ENCODE assay signal across 14 cellular contexts in genomic region chr22:37082251-37082650, GRCh38. TPM values are rescaled to one million over a fixed set of nuclear protein-coding genes. Genes with fewer than 3 reads are reported as not detected.
DNase-seq lines count a peak whose midpoint lies in the region; ATAC-seq lines count a peak whose summit lies in the region.
"Had no signal": no experiment of that assay in that cellular context is flagged by ENCODE, and none has a peak within 500 bp of the region (broad histone marks: within the 10 kb centered on the region; RNA-seq: fewer than 3 reads in every experiment).

No MANE protein-coding gene starts in this region.

- H3K9me3 Mint-ChIP-seq in activated CD4-positive, alpha-beta T cell treated with anti-CD3 and anti-CD28 coated beads, Interleukin-2, amount 10 ng/mL, durations not matched to agents 7 days and 5 days = no peaks in the 10 kb centered on the region
- no peaks in the 10 kb centered on the region for H3K9me3 Mint-ChIP-seq in activated naive CD8-positive, alpha-beta T cell treated with anti-CD3 and anti-CD28 coated beads, Interleukin-2, amount 50 U/mL, for 24 hours

- intact Hi-C loops in left ventricle myocardium superior (cut with micrococcal nuclease) = no loop called here

- no peaks in the 10 kb centered on the region for H3K27me3 Mint-ChIP-seq in activated CD4-positive, alpha-beta T cell treated with anti-CD3 and anti-CD28 coated beads, Interleukin-2, amount 10 ng/mL, durations not matched to agents 7 days and 5 days
- no peaks in the 10 kb centered on the region for H3K27me3 Mint-ChIP-seq in activated naive CD8-positive, alpha-beta T cell treated with anti-CD3 and anti-CD28 coated beads, Interleukin-2, amount 50 U/mL, for 24 hours

- POLR2A ChIA-PET in activated CD4-positive, alpha-beta T cell treated with anti-CD3 and anti-CD28 coated beads, Interleukin-2, amount 10 ng/mL, durations not matched to agents 7 days and 5 days (lab: Charles Lee) = no interaction called here

- H3K4me1 Mint-ChIP-seq in activated CD4-positive, alpha-beta T cell treated with anti-CD3 and anti-CD28 coated beads, Interleukin-2, amount 10 ng/mL, durations not matched to agents 7 days and 5 days = peaks cover 74% of the 10 kb centered on the region
- H3K4me1 Mint-ChIP-seq in activated naive CD8-positive, alpha-beta T cell treated with anti-CD3 and anti-CD28 coated beads, Interleukin-2, amount 50 U/mL, for 24 hours = peaks cover 60% of the 10 kb centered on the region

- peak; percentile 75 for DNase-seq in activated effector memory CD4-positive, alpha-beta T cell treated with anti-CD3 and anti-CD28 coated beads, Interleukin-2, amount 50 U/mL, for 16 hours
- no peak for DNase-seq in activated effector memory CD4-positive, alpha-beta T cell treated with Interleukin-2 at 50 U/mL for 16 hours
- DNase-seq in activated CD4-positive, alpha-beta T cell treated with anti-CD3 and anti-CD28 coated beads, Interleukin-2, amount 10 ng/mL, durations not matched to agents 7 days and 5 days = peak; percentile 23
- DNase-seq in activated naive CD8-positive, alpha-beta T cell treated with anti-CD3 and anti-CD28 coated beads, Interleukin-2, amount 50 U/mL, for 24 hours = peak; percentile 43
- DNase-seq in stimulated activated CD4-positive, alpha-beta T cell treated with anti-CD3 and anti-CD28 coated beads, TNF-alpha, amount 100 ng/mL, for 48 hours (ENCODE audit: low read depth in 3 of 3) = peak in 2 of 3 donors; percentile 42 to 51
- DNase-seq in left ventricle myocardium superior (no peak), NCI-H82 (lab: John Stamatoyannopoulos, UW) (no peak)
- DNase-seq: foreskin keratinocyte, NCI-H1930, ovary, SHP77 had no signal

- no peak overlapping the region for H3K4me3 Mint-ChIP-seq in activated CD4-positive, alpha-beta T cell treated with anti-CD3 and anti-CD28 coated beads, Interleukin-2, amount 10 ng/mL, durations not matched to agents 7 days and 5 days
- H3K4me3 Mint-ChIP-seq in activated naive CD8-positive, alpha-beta T cell treated with anti-CD3 and anti-CD28 coated beads, Interleukin-2, amount 50 U/mL, for 24 hours = peak overlapping the region; percentile 4

- H3K27ac Mint-ChIP-seq in activated CD4-positive, alpha-beta T cell treated with anti-CD3 and anti-CD28 coated beads, Interleukin-2, amount 10 ng/mL, durations not matched to agents 7 days and 5 days = peak overlapping the region; percentile 6
- peak overlapping the region; percentile 70 for H3K27ac Mint-ChIP-seq in activated naive CD8-positive, alpha-beta T cell treated with anti-CD3 and anti-CD28 coated beads, Interleukin-2, amount 50 U/mL, for 24 hours

- no peaks in the 10 kb centered on the region for H3K36me3 Mint-ChIP-seq in activated CD4-positive, alpha-beta T cell treated with anti-CD3 and anti-CD28 coated beads, Interleukin-2, amount 10 ng/mL, durations not matched to agents 7 days and 5 days (ENCODE audit: low read depth)
- no peaks in the 10 kb centered on the region for H3K36me3 Mint-ChIP-seq in activated naive CD8-positive, alpha-beta T cell treated with anti-CD3 and anti-CD28 coated beads, Interleukin-2, amount 50 U/mL, for 24 hours (ENCODE audit: low read depth)

- CTCF ChIA-PET in activated CD4-positive, alpha-beta T cell treated with anti-CD3 and anti-CD28 coated beads, Interleukin-2, amount 10 ng/mL, durations not matched to agents 7 days and 5 days (lab: Charles Lee) = interaction anchor here (0.6 to 2.0 kb wide), 8 partner anchors 12 to 226 kb away, joined by 3 to 5 read pairs (median 4); no protein-coding TSS in a partner anchor

- peak; percentile 44 for ATAC-seq in activated naive CD8-positive, alpha-beta T cell treated with anti-CD3 and anti-CD28 coated beads, Interleukin-2, amount 50 U/mL, for 24 hours
- ATAC-seq in left ventricle myocardium superior = no peak
- ATAC-seq in HG03097 (IDR thresholded peaks at IDR 0.05; ENCODE audit: low FRiP score, unreplicated experiment) = no peak
- ATAC-seq: foreskin keratinocyte, left lung had no signal

RNA-seq across cellular contexts. Expression of gene TMPRSS6, which starts 27.3 kb away (rescaled TPM):
- under 1 TPM; 0.50 to 0.73 TPM for total RNA-seq in activated CD4-positive, alpha-beta T cell treated with anti-CD3 and anti-CD28 coated beads, Interleukin-2, amount 10 ng/mL, durations not matched to agents 7 days and 5 days
- not detected for total RNA-seq in left ventricle myocardium superior
- total RNA-seq: foreskin keratinocyte, NCI-H460 had no signal

RNA-seq across cellular contexts. Expression of gene KCTD17, which starts 30.7 kb away (rescaled TPM):
- total RNA-seq in activated CD4-positive, alpha-beta T cell treated with anti-CD3 and anti-CD28 coated beads, Interleukin-2, amount 10 ng/mL, durations not matched to agents 7 days and 5 days = 10 to 100 TPM; 25.7 to 29.7 TPM
- total RNA-seq in left ventricle myocardium superior = 9.8 TPM

Comparison
In these comparisons a context has a peak if more than half of its experiments do, and no peak if none do; other contexts are left out.
1. DNase-seq: peak in activated effector memory CD4-positive, alpha-beta T cell treated with anti-CD3 and anti-CD28 coated beads, Interleukin-2, amount 50 U/mL, for 16 hours (single experiment), activated CD4-positive, alpha-beta T cell treated with anti-CD3 and anti-CD28 coated beads, Interleukin-2, amount 10 ng/mL, durations not matched to agents 7 days and 5 days (single experiment), activated naive CD8-positive, alpha-beta T cell treated with anti-CD3 and anti-CD28 coated beads, Interleukin-2, amount 50 U/mL, for 24 hours (single experiment) and stimulated activated CD4-positive, alpha-beta T cell treated with anti-CD3 and anti-CD28 coated beads, TNF-alpha, amount 100 ng/mL, for 48 hours (2 of 3); none in activated effector memory CD4-positive, alpha-beta T cell treated with Interleukin-2 at 50 U/mL for 16 hours (single experiment), left ventricle myocardium superior (single experiment) and NCI-H82 (single experiment).